In genomic region chr9:20023237-20023928, GRCh38 we compare ENCODE assay signal across 27 cellular contexts.
A peak's percentile ranks its signal among the peaks of the same experiment; 100 is the strongest.
DNase-seq lines count a peak whose midpoint lies in the region; ATAC-seq and TF ChIP-seq lines count a peak whose summit lies in the region.
"Had no signal": no experiment of that assay in that cellular context is flagged by ENCODE, and none has a peak within 500 bp of the region (broad histone marks: within the 10 kb centered on the region; RNA-seq: fewer than 3 reads in every experiment).

No MANE protein-coding gene starts in this region.

- no peak overlapping the region for H3K4me3 Mint-ChIP-seq in activated T-cell treated with anti-CD3 and anti-CD28 coated beads, Interleukin-2, amount 50 U/mL, for 4 hours
- H3K4me3 Mint-ChIP-seq: activated CD4-positive, alpha-beta T cell treated with anti-CD3 and anti-CD28 coated beads for 36 hours; CD4-positive, alpha-beta memory T cell; memory B cell; type B pancreatic cell had no signal

- H3K4me1 ChIP-seq in SJCRH30, result peaks cover 14% of the 10 kb centered on the region
- H3K4me1 ChIP-seq: A549 had no signal

- TF ChIP-seq CTCF in neural cell (IDR thresholded peaks at IDR 0.05; ENCODE audit: poor library complexity, severe bottlenecking), result no peak

- H4K20me1 ChIP-seq in neural cell (ENCODE audit: insufficient read depth), result no peaks in the 10 kb centered on the region

- DNase-seq in G401 (ENCODE audit: low spot score) (peak; percentile 27), SJCRH30 (no peak), glomerular visceral epithelial cell (ENCODE audit: extremely low spot score) (peak; percentile 8), EL (no peak)
- no peak for DNase-seq in activated T-cell treated with anti-CD3 and anti-CD28 coated beads, Interleukin-2, amount 50 U/mL, for 4 hours
- no peak for DNase-seq in effector CD8-positive, alpha-beta T cell (lab: John Stamatoyannopoulos, UW)
- DNase-seq: activated CD4-positive, alpha-beta T cell treated with anti-CD3 and anti-CD28 coated beads for 36 hours; AML-193; brain microvascular endothelial cell; CD4-positive, alpha-beta memory T cell; effector CD4-positive, alpha-beta T cell; heart right ventricle; left colon; NCI-H1105 treated with DMSO at 0.1 percent for 48 hours; NCI-H2081; NCI-H345; nucleus accumbens; PC-9; spleen; stimulated activated CD4-positive, alpha-beta T cell treated with anti-CD3 and anti-CD28 coated beads, Interleukin-2, amount 100 ng/mL, for 48 hours had no signal

- peak; percentile 22 for TF ChIP-seq EP300 in neural cell (conservative IDR thresholded peaks at IDR 0.05; ENCODE audit: poor library complexity, severe bottlenecking)

- no peaks in the 10 kb centered on the region for H3K27me3 Mint-ChIP-seq in activated T-cell treated with anti-CD3 and anti-CD28 coated beads, Interleukin-2, amount 50 U/mL, for 4 hours (ENCODE audit: low read depth)
- H3K27me3 Mint-ChIP-seq: activated CD4-positive, alpha-beta T cell treated with anti-CD3 and anti-CD28 coated beads for 36 hours; CD4-positive, alpha-beta memory T cell; memory B cell had no signal

- no peaks in the 10 kb centered on the region for H3K79me2 ChIP-seq in neural cell (replicated peaks; ENCODE audit: insufficient read depth, low read length)

- in situ Hi-C loops in G401 (cut with HindIII; ENCODE audit: low sequenced_read_pairs), result no loop called here

- H3K27me3 ChIP-seq in SJCRH30 (no peaks in the 10 kb centered on the region), neural cell (ENCODE audit: insufficient read depth, low read depth, low read length) (no peaks in the 10 kb centered on the region)
- H3K27me3 ChIP-seq: brain microvascular endothelial cell, heart right ventricle had no signal

- H3K9ac ChIP-seq in neural cell (ENCODE audit: low read length), result no peak overlapping the region

- no peaks in the 10 kb centered on the region for H3K9me2 ChIP-seq in neural cell (ENCODE audit: insufficient read depth, low read length)

- H3K4me2 ChIP-seq in neural cell (ENCODE audit: low read length), result peak overlapping the region; percentile 4
- H3K4me2 ChIP-seq: A549, PC-9 had no signal

- H3K9me3 ChIP-seq in SJCRH30 (replicated peaks), result no peaks in the 10 kb centered on the region
- no peaks in the 10 kb centered on the region for H3K9me3 ChIP-seq in neural cell (ENCODE audit: low read length)
- H3K9me3 ChIP-seq: A549 had no signal

- no peaks in the 10 kb centered on the region for H3K9me3 Mint-ChIP-seq in activated T-cell treated with anti-CD3 and anti-CD28 coated beads, Interleukin-2, amount 50 U/mL, for 4 hours
- H3K9me3 Mint-ChIP-seq: memory B cell, type B pancreatic cell had no signal

- no peaks in the 10 kb centered on the region for H3K36me3 ChIP-seq in SJCRH30
- no peaks in the 10 kb centered on the region for H3K36me3 ChIP-seq in neural cell (ENCODE audit: insufficient read depth, low read length)
- H3K36me3 ChIP-seq: brain microvascular endothelial cell, heart right ventricle, spleen had no signal

- peak; percentile 6 for TF ChIP-seq RAD21 in neural cell (conservative IDR thresholded peaks at IDR 0.05)

- ATAC-seq in HG02885 (IDR thresholded peaks at IDR 0.05; ENCODE audit: poor library complexity, unreplicated experiment), result no peak
- ATAC-seq in activated T-cell treated with anti-CD3 and anti-CD28 coated beads, Interleukin-2, amount 50 U/mL, for 4 hours, result no peak
- ATAC-seq: A549; activated CD4-positive, alpha-beta T cell treated with anti-CD3 and anti-CD28 coated beads for 36 hours; heart right ventricle; K562; left colon; Right ventricle myocardium inferior had no signal

- H3K27ac ChIP-seq in SJCRH30 (peak overlapping the region; percentile 21; the same call in 1 of the 2 replicates), neural cell (ENCODE audit: low read length) (peak overlapping the region; percentile 59)
- H3K27ac ChIP-seq: A549, brain microvascular endothelial cell, heart right ventricle, PC-9, spleen had no signal

- H3K4me1 Mint-ChIP-seq in activated T-cell treated with anti-CD3 and anti-CD28 coated beads, Interleukin-2, amount 50 U/mL, for 4 hours (ENCODE audit: low read depth), result peaks cover 4% of the 10 kb centered on the region
- H3K4me1 Mint-ChIP-seq: activated CD4-positive, alpha-beta T cell treated with anti-CD3 and anti-CD28 coated beads for 36 hours; CD4-positive, alpha-beta memory T cell; memory B cell had no signal

- H3K4me3 ChIP-seq in SJCRH30, result peak overlapping the region; percentile 10
- peak overlapping the region; percentile 14 for H3K4me3 ChIP-seq in neural cell (ENCODE audit: low read length)
- H3K4me3 ChIP-seq: A549, heart right ventricle, K562, PC-9, spleen had no signal

- peak overlapping the region; percentile 49 for H2AFZ ChIP-seq in neural cell (ENCODE audit: low read depth, low read length)
- H2AFZ ChIP-seq: PC-9 had no signal

- no peaks in the 10 kb centered on the region for H3F3A ChIP-seq in neural cell (ENCODE audit: insufficient read depth, low read length, poor library complexity, severe bottlenecking)

- H3K36me3 Mint-ChIP-seq in activated T-cell treated with anti-CD3 and anti-CD28 coated beads, Interleukin-2, amount 50 U/mL, for 4 hours (ENCODE audit: insufficient read depth), result no peaks in the 10 kb centered on the region
- H3K36me3 Mint-ChIP-seq: CD4-positive, alpha-beta memory T cell; memory B cell; type B pancreatic cell had no signal

TF ChIP-seq in neural cell, 6 proteins besides CTCF, POLR2A, EP300 and RAD21:
- no peak for TF ChIP-seq TAF1 (IDR thresholded peaks at IDR 0.05; ENCODE audit: low read depth)
- TF ChIP-seq SMC3 (conservative IDR thresholded peaks at IDR 0.05; ENCODE audit: poor library complexity), result no peak
- TF ChIP-seq, protein P1, sequence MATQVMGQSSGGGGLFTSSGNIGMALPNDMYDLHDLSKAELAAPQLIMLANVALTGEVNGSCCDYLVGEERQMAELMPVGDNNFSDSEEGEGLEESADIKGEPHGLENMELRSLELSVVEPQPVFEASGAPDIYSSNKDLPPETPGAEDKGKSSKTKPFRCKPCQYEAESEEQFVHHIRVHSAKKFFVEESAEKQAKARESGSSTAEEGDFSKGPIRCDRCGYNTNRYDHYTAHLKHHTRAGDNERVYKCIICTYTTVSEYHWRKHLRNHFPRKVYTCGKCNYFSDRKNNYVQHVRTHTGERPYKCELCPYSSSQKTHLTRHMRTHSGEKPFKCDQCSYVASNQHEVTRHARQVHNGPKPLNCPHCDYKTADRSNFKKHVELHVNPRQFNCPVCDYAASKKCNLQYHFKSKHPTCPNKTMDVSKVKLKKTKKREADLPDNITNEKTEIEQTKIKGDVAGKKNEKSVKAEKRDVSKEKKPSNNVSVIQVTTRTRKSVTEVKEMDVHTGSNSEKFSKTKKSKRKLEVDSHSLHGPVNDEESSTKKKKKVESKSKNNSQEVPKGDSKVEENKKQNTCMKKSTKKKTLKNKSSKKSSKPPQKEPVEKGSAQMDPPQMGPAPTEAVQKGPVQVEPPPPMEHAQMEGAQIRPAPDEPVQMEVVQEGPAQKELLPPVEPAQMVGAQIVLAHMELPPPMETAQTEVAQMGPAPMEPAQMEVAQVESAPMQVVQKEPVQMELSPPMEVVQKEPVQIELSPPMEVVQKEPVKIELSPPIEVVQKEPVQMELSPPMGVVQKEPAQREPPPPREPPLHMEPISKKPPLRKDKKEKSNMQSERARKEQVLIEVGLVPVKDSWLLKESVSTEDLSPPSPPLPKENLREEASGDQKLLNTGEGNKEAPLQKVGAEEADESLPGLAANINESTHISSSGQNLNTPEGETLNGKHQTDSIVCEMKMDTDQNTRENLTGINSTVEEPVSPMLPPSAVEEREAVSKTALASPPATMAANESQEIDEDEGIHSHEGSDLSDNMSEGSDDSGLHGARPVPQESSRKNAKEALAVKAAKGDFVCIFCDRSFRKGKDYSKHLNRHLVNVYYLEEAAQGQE (IDR thresholded peaks at IDR 0.05; ENCODE audit: borderline replicate concordance), result no peak
- no peak for TF ChIP-seq EZH2 (IDR thresholded peaks at IDR 0.05; ENCODE audit: borderline replicate concordance, insufficient read depth, low read length, poor library complexity, severe bottlenecking)
- TF ChIP-seq POLR2AphosphoS5 (IDR thresholded peaks at IDR 0.05), result no peak
- no peak for TF ChIP-seq MXI1 (conservative IDR thresholded peaks at IDR 0.05; ENCODE audit: poor library complexity, severe bottlenecking)

Comparison
In these comparisons a context has a peak if more than half of its experiments do, and no peak if none do; other contexts are left out.
1. DNase-seq: peak in G401 (single experiment) and glomerular visceral epithelial cell (single experiment); none in SJCRH30 (0 of 2), EL (single experiment), activated T-cell treated with anti-CD3 and anti-CD28 coated beads, Interleukin-2, amount 50 U/mL, for 4 hours (single experiment) and effector CD8-positive, alpha-beta T cell (single experiment).